ENCODE assay signal across 8 cellular contexts in the genomic region with DNA sequence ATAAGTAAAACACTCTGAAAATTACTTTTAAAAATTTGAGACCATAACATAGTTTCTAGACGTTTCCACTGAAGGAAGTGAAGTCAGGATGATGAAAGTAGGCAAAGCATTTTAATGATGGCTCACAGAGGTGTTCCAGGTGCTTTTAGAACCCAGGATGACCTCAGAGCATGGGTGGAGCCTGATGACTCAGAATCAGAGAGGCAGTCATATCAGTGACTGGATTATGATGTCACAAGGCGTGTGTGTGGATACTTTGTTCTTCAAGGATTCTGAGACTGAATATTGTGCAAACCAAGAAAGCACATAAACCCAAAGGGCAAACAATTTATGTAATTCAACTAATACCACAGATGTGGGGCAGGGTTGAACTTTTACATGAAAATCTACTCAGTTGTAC.
DNase-seq lines count a peak whose midpoint lies in the region; ATAC-seq and TF ChIP-seq lines count a peak whose summit lies in the region.

No MANE protein-coding gene starts in this region.

- H3K4me1 ChIP-seq in ACC112 (ENCODE audit: control insufficient read depth, insufficient read depth, low read length, unreplicated experiment) = peaks cover 21% of the 10 kb centered on the region

- no peak overlapping the region for H3K4me3 ChIP-seq in ACC112 (ENCODE audit: low read depth, low read length)

- H3K36me3 ChIP-seq in ACC112 (ENCODE audit: insufficient read depth, low read length) = no peaks in the 10 kb centered on the region

- DNase-seq in NCI-H460 (ENCODE audit: extremely low read depth, low read depth) = peak; percentile 74
- peak; percentile 49 for DNase-seq in activated naive CD8-positive, alpha-beta T cell treated with anti-CD3 and anti-CD28 coated beads for 36 hours
- DNase-seq in stimulated activated CD4-positive, alpha-beta T cell treated with anti-CD3 and anti-CD28 coated beads, Interleukin-15, amount 100 ng/mL, for 48 hours (ENCODE audit: low read depth in 2 of 2) = peak; percentile 50 to 63
- DNase-seq in chondrocyte (ENCODE audit: low spot score) = no peak
- DNase-seq in effector CD4-positive, alpha-beta T cell = no peak

- peak overlapping the region; percentile 36; the same call in 1 of the 2 replicates for H3K27ac ChIP-seq in ACC112 (ENCODE audit: low read depth, low read length)

- TF ChIP-seq CTCF in chondrocyte (IDR thresholded peaks at IDR 0.05) = no peak

- no peaks in the 10 kb centered on the region for H3K9me3 Mint-ChIP-seq in activated naive CD8-positive, alpha-beta T cell treated with anti-CD3 and anti-CD28 coated beads for 36 hours
- no peaks in the 10 kb centered on the region for H3K9me3 Mint-ChIP-seq in chondrocyte (ENCODE audit: low read depth)

- peaks cover 29% of the 10 kb centered on the region for H3K4me1 Mint-ChIP-seq in activated naive CD8-positive, alpha-beta T cell treated with anti-CD3 and anti-CD28 coated beads for 36 hours
- peaks cover 9% of the 10 kb centered on the region for H3K4me1 Mint-ChIP-seq in chondrocyte (ENCODE audit: low read depth)

- H3K79me2 ChIP-seq in ACC112 (ENCODE audit: control insufficient read depth, insufficient read depth, low read length, unreplicated experiment) = no peaks in the 10 kb centered on the region

- no peak overlapping the region for H3K27ac Mint-ChIP-seq in activated naive CD8-positive, alpha-beta T cell treated with anti-CD3 and anti-CD28 coated beads for 36 hours
- H3K27ac Mint-ChIP-seq in chondrocyte (ENCODE audit: unreplicated experiment) = no peak overlapping the region

- H3K27me3 Mint-ChIP-seq in activated naive CD8-positive, alpha-beta T cell treated with anti-CD3 and anti-CD28 coated beads for 36 hours = no peaks in the 10 kb centered on the region
- H3K27me3 Mint-ChIP-seq in chondrocyte (ENCODE audit: low read depth) = no peaks in the 10 kb centered on the region

- H3K4me3 Mint-ChIP-seq in activated naive CD8-positive, alpha-beta T cell treated with anti-CD3 and anti-CD28 coated beads for 36 hours = no peak overlapping the region
- H3K4me3 Mint-ChIP-seq in chondrocyte (ENCODE audit: unreplicated experiment) = no peak overlapping the region

- ATAC-seq in GM19463 (IDR thresholded peaks at IDR 0.05; ENCODE audit: unreplicated experiment) = peak; percentile 51
- ATAC-seq in HG03521 (IDR thresholded peaks at IDR 0.05; ENCODE audit: unreplicated experiment) = no peak

- no peaks in the 10 kb centered on the region for H3K27me3 ChIP-seq in ACC112 (ENCODE audit: insufficient read depth, low read length)

- peak overlapping the region; percentile 39 for H2AFZ ChIP-seq in ACC112 (ENCODE audit: low read length, unreplicated experiment)

- no peaks in the 10 kb centered on the region for H3K36me3 Mint-ChIP-seq in activated naive CD8-positive, alpha-beta T cell treated with anti-CD3 and anti-CD28 coated beads for 36 hours
- no peaks in the 10 kb centered on the region for H3K36me3 Mint-ChIP-seq in chondrocyte (ENCODE audit: low read depth)

Comparison
In these comparisons a context has a peak if more than half of its experiments do, and no peak if none do; other contexts are left out.
1. DNase-seq: peak in NCI-H460 (single experiment), activated naive CD8-positive, alpha-beta T cell treated with anti-CD3 and anti-CD28 coated beads for 36 hours (single experiment) and stimulated activated CD4-positive, alpha-beta T cell treated with anti-CD3 and anti-CD28 coated beads, Interleukin-15, amount 100 ng/mL, for 48 hours (2 of 2); none in chondrocyte (single experiment) and effector CD4-positive, alpha-beta T cell (single experiment).